21 cellular contexts compared by ENCODE assay signal in genomic region chr16:6926341-6926740, GRCh38.
DNase-seq lines count a peak whose midpoint lies in the region; ATAC-seq lines count a peak whose summit lies in the region.
"Had no signal": no experiment of that assay in that cellular context is flagged by ENCODE, and none has a peak within 500 bp of the region (broad histone marks: within the 10 kb centered on the region; RNA-seq: fewer than 3 reads in every experiment).

No MANE protein-coding gene starts in this region.

- peak overlapping the region; percentile 71 for H2AFZ ChIP-seq in trophoblast cell (ENCODE audit: insufficient read depth, low read length, poor library complexity)

- peak overlapping the region; percentile 58 for H4K12ac ChIP-seq in trophoblast cell (ENCODE audit: low read depth, low read length)

- H4K8ac ChIP-seq in trophoblast cell (ENCODE audit: low read depth, low read length), result no peak overlapping the region

- H3K79me2 ChIP-seq in trophoblast cell (ENCODE audit: control insufficient read depth, insufficient read depth, low read length, poor library complexity), result peaks cover 2% of the 10 kb centered on the region

- H3K4ac ChIP-seq in trophoblast cell (ENCODE audit: low read depth, low read length), result no peak overlapping the region

- H3K14ac ChIP-seq in trophoblast cell (ENCODE audit: low read length), result peak overlapping the region; percentile 52

- H2AK5ac ChIP-seq in trophoblast cell (ENCODE audit: low read length), result no peak overlapping the region

- no peaks in the 10 kb centered on the region for H3K9me3 ChIP-seq in ES-I3 (ENCODE audit: control insufficient read depth, insufficient read depth, low read length)
- no peaks in the 10 kb centered on the region for H3K9me3 ChIP-seq in iPS-20b (ENCODE audit: insufficient read depth, low read depth, low read length)
- no peaks in the 10 kb centered on the region for H3K9me3 ChIP-seq in trophoblast cell (ENCODE audit: insufficient read depth, low read depth, low read length)

- peaks cover 11% of the 10 kb centered on the region for H3K4me1 ChIP-seq in ES-I3 (ENCODE audit: insufficient read depth, low read length)
- H3K4me1 ChIP-seq in iPS-20b (ENCODE audit: insufficient read depth, low read length), result peaks cover 17% of the 10 kb centered on the region
- peaks cover 6 to 13% of the 10 kb centered on the region in 2 experiments for H3K4me1 ChIP-seq in trophoblast cell (ENCODE audit: control insufficient read depth in 1 of 2, insufficient read depth in 2 of 2, low read length in 2 of 2)
- H3K4me1 ChIP-seq: Peyer's patch had no signal

- peak overlapping the region; percentile 80 for H2BK5ac ChIP-seq in trophoblast cell (ENCODE audit: low read depth, low read length, poor library complexity)

- peak overlapping the region; percentile 47 for H2BK120ac ChIP-seq in trophoblast cell (ENCODE audit: insufficient read depth, low read length, poor library complexity)

- H3K4me3 ChIP-seq in iPS-20b (ENCODE audit: low read length) (no peak overlapping the region), trophoblast cell (ENCODE audit: low read depth, low read length) (no peak overlapping the region)
- H3K4me3 ChIP-seq: Peyer's patch had no signal

- DNase-seq in NCI-H2227 (lab: John Stamatoyannopoulos, UW; ENCODE audit: unreplicated experiment) (peak; percentile 37), trophoblast cell (peak in 1 of 2 donors; percentile 26), AG08396 (ENCODE audit: low spot score) (no peak)
- DNase-seq: Calu3; CD8-positive, alpha-beta memory T cell; DMS153; GOT3; KG1; NCI-H1092; NCI-H1436; NCI-H187 treated with DMSO at 0.1 percent for 48 hours; NCI-H2107; NCI-H510A treated with DMSO at 0.1 percent for 48 hours; NCI-H748 treated with DMSO at 0.1 percent for 48 hours; Peyer's patch; T-helper 1 cell had no signal

- ATAC-seq in GM21529 (IDR thresholded peaks at IDR 0.05; ENCODE audit: unreplicated experiment) (no peak), GM18517 (IDR thresholded peaks at IDR 0.05; ENCODE audit: unreplicated experiment) (no peak)

- no peaks in the 10 kb centered on the region for H3K27me3 ChIP-seq in iPS-20b (ENCODE audit: insufficient read depth, low read length)
- H3K27me3 ChIP-seq in trophoblast cell (ENCODE audit: insufficient read depth, low read length), result no peaks in the 10 kb centered on the region
- H3K27me3 ChIP-seq: Peyer's patch had no signal

- H3K27ac ChIP-seq in iPS-20b (ENCODE audit: low read length) (peak overlapping the region; percentile 16), trophoblast cell (ENCODE audit: low read depth, low read length) (peak overlapping the region; percentile 76)
- H3K27ac ChIP-seq: C4-2B, Peyer's patch had no signal

- H2BK12ac ChIP-seq in trophoblast cell (ENCODE audit: low read length), result peak overlapping the region; percentile 81

- H4K91ac ChIP-seq in trophoblast cell (ENCODE audit: low read depth, low read length), result peak overlapping the region; percentile 74

- H3K9ac ChIP-seq in ES-I3 (ENCODE audit: low read depth, low read length) (peak overlapping the region; percentile 29; the same call in 1 of the 2 replicates), iPS-20b (ENCODE audit: low read depth, low read length) (0 out of 2 replicates have a peak overlapping the region, but pooled peaks have one; percentile 46), trophoblast cell (ENCODE audit: low read length) (no peak overlapping the region)

- H3K36me3 ChIP-seq in ES-I3 (ENCODE audit: insufficient read depth, low read length) (no peaks in the 10 kb centered on the region), iPS-20b (ENCODE audit: insufficient read depth, low read depth, low read length) (no peaks in the 10 kb centered on the region), trophoblast cell (ENCODE audit: control insufficient read depth in 1 of 2, insufficient read depth in 2 of 2, low read length in 2 of 2) (no peaks in the 10 kb centered on the region)
- H3K36me3 ChIP-seq: Peyer's patch had no signal

- peak overlapping the region; percentile 46 for H3K18ac ChIP-seq in trophoblast cell (ENCODE audit: low read length)

- H3K79me1 ChIP-seq in trophoblast cell (ENCODE audit: low read length), result peaks cover 23% of the 10 kb centered on the region

- no peak overlapping the region for H3K23ac ChIP-seq in trophoblast cell (ENCODE audit: low read length)

- no CpG with 5 or more reads among the region's 6 CpGs for WGBS in trophoblast cell (ENCODE audit: extremely low coverage, insufficient coverage, insufficient read length)

- H3K4me2 ChIP-seq in trophoblast cell (ENCODE audit: low read length), result peak overlapping the region; percentile 42
